ENCODE assay signal across 14 cellular contexts in the genomic region with DNA sequence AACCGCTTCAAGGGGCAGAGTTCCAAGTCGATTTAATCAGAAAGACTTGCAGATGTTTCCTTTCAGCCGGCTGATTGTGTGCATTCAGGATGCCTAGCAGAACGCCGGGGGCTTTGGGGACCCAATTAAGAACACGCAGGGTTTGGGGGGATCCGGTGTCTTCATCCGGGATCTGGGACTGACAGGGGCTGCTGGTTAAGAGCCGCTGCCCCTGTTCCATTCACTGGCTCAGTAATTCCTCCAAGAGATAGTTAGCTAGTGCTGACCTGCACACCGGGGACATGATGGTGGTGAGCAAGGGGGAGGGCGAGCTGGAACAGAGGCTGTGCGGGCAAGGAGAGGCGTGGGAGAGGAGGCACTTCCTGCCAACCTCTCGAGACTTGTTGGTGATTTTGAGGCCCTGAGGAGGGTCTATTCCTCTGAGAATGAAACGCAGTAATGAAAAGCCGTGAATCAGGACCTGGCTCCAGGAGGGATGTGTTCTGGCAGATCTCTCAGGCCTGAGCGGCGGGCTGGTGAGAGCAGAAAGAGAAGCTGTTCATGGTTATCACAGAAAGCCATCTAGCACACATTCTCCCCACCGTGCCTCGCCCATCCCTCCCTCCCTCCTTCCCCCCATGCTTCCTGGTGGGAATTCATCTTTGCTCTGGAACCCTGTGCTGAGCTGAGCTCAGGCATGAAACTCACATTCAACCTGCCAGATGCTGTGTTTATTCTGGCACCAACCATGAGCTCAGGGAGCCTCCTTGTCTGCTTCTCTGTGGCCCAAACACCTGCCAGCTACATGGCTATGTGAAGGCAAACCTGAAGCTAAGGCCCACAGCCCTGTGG.
A peak's percentile ranks its signal among the peaks of the same experiment; 100 is the strongest.
DNase-seq lines count a peak whose midpoint lies in the region; ATAC-seq and TF ChIP-seq lines count a peak whose summit lies in the region.
"Had no signal": no experiment of that assay in that cellular context is flagged by ENCODE, and none has a peak within 500 bp of the region (broad histone marks: within the 10 kb centered on the region; RNA-seq: fewer than 3 reads in every experiment).

No MANE protein-coding gene starts in this region.

- TF ChIP-seq CTCF in fibroblast of mammary gland (conservative IDR thresholded peaks at IDR 0.05; ENCODE audit: control insufficient read depth, insufficient read depth, low read depth, low read length) (no peak), glutamatergic neuron (IDR thresholded peaks at IDR 0.05; ENCODE audit: partially characterized antibody, unreplicated experiment) (no peak)

- no peak for DNase-seq in activated T-cell treated with anti-CD3 and anti-CD28 coated beads, Interleukin-2, amount 50 U/mL, for 4 hours
- DNase-seq in activated T-cell treated with anti-CD3 and anti-CD28 coated beads, Interleukin-2, amount 50 U/mL, for 24 hours, result no peak
- DNase-seq in NCI-H510A treated with DMSO at 0.1 percent for 48 hours (lab: John Stamatoyannopoulos, UW) (peak; percentile 12), fibroblast of mammary gland (ENCODE audit: low read depth) (peak; percentile 2), glutamatergic neuron (no peak)
- peak in 1 of 2 donors; percentile 8 for DNase-seq in stimulated activated naive CD8-positive, alpha-beta T cell treated with anti-CD3 and anti-CD28 coated beads, Interleukin-15, amount 100 ng/mL, for 72 hours
- no peak for DNase-seq in stimulated activated CD8-positive, alpha-beta memory T cell treated with anti-CD3 and anti-CD28 coated beads, Interleukin-4, amount 100 ng/mL, for 48 hours
- DNase-seq: activated T-cell treated with anti-CD3 and anti-CD28 coated beads, Interleukin-2, amount 50 U/mL, for 48 hours; cerebellar nuclear complex; NCI-H526; stimulated activated naive B cell treated with anti-CD40 and anti-IgM and Interleukin-4, amounts not matched to agents 10 μg/mL and 1 μg/mL and 100 μg/mL, for 72 hours; T-helper 1 cell had no signal

- H3K36me3 Mint-ChIP-seq in activated T-cell treated with anti-CD3 and anti-CD28 coated beads, Interleukin-2, amount 50 U/mL, for 4 hours (ENCODE audit: insufficient read depth), result no peaks in the 10 kb centered on the region
- no peaks in the 10 kb centered on the region for H3K36me3 Mint-ChIP-seq in activated T-cell treated with anti-CD3 and anti-CD28 coated beads, Interleukin-2, amount 50 U/mL, for 24 hours (ENCODE audit: low read depth)
- peaks cover 5% of the 10 kb centered on the region for H3K36me3 Mint-ChIP-seq in glutamatergic neuron (ENCODE audit: unreplicated experiment)
- H3K36me3 Mint-ChIP-seq: memory B cell had no signal

- H3K4me3 Mint-ChIP-seq in activated T-cell treated with anti-CD3 and anti-CD28 coated beads, Interleukin-2, amount 50 U/mL, for 4 hours, result no peak overlapping the region
- no peak overlapping the region for H3K4me3 Mint-ChIP-seq in activated T-cell treated with anti-CD3 and anti-CD28 coated beads, Interleukin-2, amount 50 U/mL, for 24 hours
- H3K4me3 Mint-ChIP-seq in stimulated activated naive CD8-positive, alpha-beta T cell treated with anti-CD3 and anti-CD28 coated beads, Interleukin-15, amount 100 ng/mL, for 72 hours, result peak overlapping the region in 1 of 2 donors; percentile 24
- H3K4me3 Mint-ChIP-seq in glutamatergic neuron (ENCODE audit: unreplicated experiment), result no peak overlapping the region
- H3K4me3 Mint-ChIP-seq: memory B cell; stimulated activated naive B cell treated with anti-CD40 and anti-IgM and Interleukin-4, amounts not matched to agents 10 μg/mL and 1 μg/mL and 100 μg/mL, for 72 hours had no signal

- H3K4me3 ChIP-seq in fibroblast of mammary gland (ENCODE audit: control insufficient read depth, low read depth, low read length), result no peak overlapping the region

- peaks cover 31% of the 10 kb centered on the region for H3K27me3 Mint-ChIP-seq in activated T-cell treated with anti-CD3 and anti-CD28 coated beads, Interleukin-2, amount 50 U/mL, for 4 hours (ENCODE audit: low read depth)
- H3K27me3 Mint-ChIP-seq in activated T-cell treated with anti-CD3 and anti-CD28 coated beads, Interleukin-2, amount 50 U/mL, for 24 hours, result peaks cover 52% of the 10 kb centered on the region
- peaks cover 33% of the 10 kb centered on the region for H3K27me3 Mint-ChIP-seq in stimulated activated naive CD8-positive, alpha-beta T cell treated with anti-CD3 and anti-CD28 coated beads, Interleukin-15, amount 100 ng/mL, for 72 hours
- peaks cover 2% of the 10 kb centered on the region for H3K27me3 Mint-ChIP-seq in glutamatergic neuron (ENCODE audit: unreplicated experiment)

- H3K4me1 Mint-ChIP-seq in activated T-cell treated with anti-CD3 and anti-CD28 coated beads, Interleukin-2, amount 50 U/mL, for 4 hours (ENCODE audit: low read depth), result peaks cover 3% of the 10 kb centered on the region
- peaks cover 4% of the 10 kb centered on the region for H3K4me1 Mint-ChIP-seq in activated T-cell treated with anti-CD3 and anti-CD28 coated beads, Interleukin-2, amount 50 U/mL, for 24 hours (ENCODE audit: low read depth)
- H3K4me1 Mint-ChIP-seq in stimulated activated naive CD8-positive, alpha-beta T cell treated with anti-CD3 and anti-CD28 coated beads, Interleukin-15, amount 100 ng/mL, for 72 hours, result peaks cover 9% of the 10 kb centered on the region
- H3K4me1 Mint-ChIP-seq in glutamatergic neuron (ENCODE audit: low read depth, unreplicated experiment), result no peaks in the 10 kb centered on the region
- H3K4me1 Mint-ChIP-seq: memory B cell had no signal

- ATAC-seq in activated T-cell treated with anti-CD3 and anti-CD28 coated beads, Interleukin-2, amount 50 U/mL, for 4 hours, result peak; percentile 18 to 25
- peak; percentile 63 for ATAC-seq in stimulated activated naive CD8-positive, alpha-beta T cell treated with anti-CD3 and anti-CD28 coated beads, Interleukin-15, amount 100 ng/mL, for 72 hours
- no peak for ATAC-seq in GM19455 (IDR thresholded peaks at IDR 0.05; ENCODE audit: unreplicated experiment)

- H3K9me3 Mint-ChIP-seq in activated T-cell treated with anti-CD3 and anti-CD28 coated beads, Interleukin-2, amount 50 U/mL, for 4 hours, result no peaks in the 10 kb centered on the region
- no peaks in the 10 kb centered on the region for H3K9me3 Mint-ChIP-seq in activated T-cell treated with anti-CD3 and anti-CD28 coated beads, Interleukin-2, amount 50 U/mL, for 24 hours
- no peaks in the 10 kb centered on the region for H3K9me3 Mint-ChIP-seq in stimulated activated naive CD8-positive, alpha-beta T cell treated with anti-CD3 and anti-CD28 coated beads, Interleukin-15, amount 100 ng/mL, for 72 hours
- peaks cover 2% of the 10 kb centered on the region for H3K9me3 Mint-ChIP-seq in glutamatergic neuron (ENCODE audit: unreplicated experiment)
- H3K9me3 Mint-ChIP-seq: memory B cell had no signal

- no peak overlapping the region for H3K27ac Mint-ChIP-seq in activated T-cell treated with anti-CD3 and anti-CD28 coated beads, Interleukin-2, amount 50 U/mL, for 24 hours
- no peak overlapping the region for H3K27ac Mint-ChIP-seq in stimulated activated naive CD8-positive, alpha-beta T cell treated with anti-CD3 and anti-CD28 coated beads, Interleukin-15, amount 100 ng/mL, for 72 hours
- H3K27ac Mint-ChIP-seq in glutamatergic neuron (ENCODE audit: unreplicated experiment), result no peak overlapping the region
- H3K27ac Mint-ChIP-seq: memory B cell; stimulated activated naive B cell treated with anti-CD40 and anti-IgM and Interleukin-4, amounts not matched to agents 10 μg/mL and 1 μg/mL and 100 μg/mL, for 72 hours had no signal

Comparison
In these comparisons a context has a peak if more than half of its experiments do, and no peak if none do; other contexts are left out.
1. DNase-seq: peak in NCI-H510A treated with DMSO at 0.1 percent for 48 hours (single experiment) and fibroblast of mammary gland (single experiment); none in activated T-cell treated with anti-CD3 and anti-CD28 coated beads, Interleukin-2, amount 50 U/mL, for 4 hours (single experiment), activated T-cell treated with anti-CD3 and anti-CD28 coated beads, Interleukin-2, amount 50 U/mL, for 24 hours (single experiment), stimulated activated CD8-positive, alpha-beta memory T cell treated with anti-CD3 and anti-CD28 coated beads, Interleukin-4, amount 100 ng/mL, for 48 hours (single experiment) and glutamatergic neuron (single experiment).